ENCODE assay signal across 8 cellular contexts in genomic region chr3:122680381-122681293, GRCh38. TPM values are rescaled to one million over a fixed set of nuclear protein-coding genes. Genes with fewer than 3 reads are reported as not detected.
A peak's percentile ranks its signal among the peaks of the same experiment; 100 is the strongest.
DNase-seq lines count a peak whose midpoint lies in the region; ATAC-seq and TF ChIP-seq lines count a peak whose summit lies in the region.

PARP14 (plus strand) TSS chr3:122680839; CDS start chr3:122680884, 45 bp downstream.

- H3K9me3 Mint-ChIP-seq in natural killer cell treated with Interleukin-12 subunit alpha and Interleukin-12 subunit beta and Interleukin-15 and Interleukin-18, amount 100 ng/mL, for 72 hours = no peaks in the 10 kb centered on the region
- H3K9me3 Mint-ChIP-seq in stimulated activated naive CD8-positive, alpha-beta T cell treated with anti-CD3 and anti-CD28 coated beads, Interleukin-15, amount 100 ng/mL, for 72 hours = no peaks in the 10 kb centered on the region

- H3K4me1 Mint-ChIP-seq in natural killer cell treated with Interleukin-12 subunit alpha and Interleukin-12 subunit beta and Interleukin-15 and Interleukin-18, amount 100 ng/mL, for 72 hours (ENCODE audit: low read depth in 2 of 2) = peaks cover 57 to 64% of the 10 kb centered on the region in 2 donors
- H3K4me1 Mint-ChIP-seq in stimulated activated naive CD8-positive, alpha-beta T cell treated with anti-CD3 and anti-CD28 coated beads, Interleukin-15, amount 100 ng/mL, for 72 hours = peaks cover 58% of the 10 kb centered on the region

- ATAC-seq in HG03354 (IDR thresholded peaks at IDR 0.05; ENCODE audit: poor library complexity, severe bottlenecking, unreplicated experiment) = peak; percentile 53
- peak; percentile 86 to 92 for ATAC-seq in natural killer cell treated with Interleukin-12 subunit alpha and Interleukin-12 subunit beta and Interleukin-15 and Interleukin-18, amount 100 ng/mL, for 72 hours
- ATAC-seq in stimulated activated naive CD8-positive, alpha-beta T cell treated with anti-CD3 and anti-CD28 coated beads, Interleukin-15, amount 100 ng/mL, for 72 hours = peak; percentile 84

- DNase-seq in SIG-M5 treated with dmso at 0.1 percent for 504 hours (lab: John Stamatoyannopoulos, UW; ENCODE audit: unreplicated experiment) (peak; percentile 56), SIG-M5 (lab: John Stamatoyannopoulos, UW) (no peak), RKO (ENCODE audit: low spot score) (peak; percentile 81), fibroblast of pulmonary artery (ENCODE audit: low read depth) (peak; percentile 73)
- DNase-seq in activated effector memory CD4-positive, alpha-beta T cell treated with Interleukin-2 at 50 U/mL for 16 hours = peak; percentile 57
- DNase-seq in natural killer cell treated with Interleukin-12 subunit alpha and Interleukin-12 subunit beta and Interleukin-15 and Interleukin-18, amount 100 ng/mL, for 72 hours (ENCODE audit: low spot score) = peak; percentile 83
- peak; percentile 66 to 76 for DNase-seq in stimulated activated naive CD8-positive, alpha-beta T cell treated with anti-CD3 and anti-CD28 coated beads, Interleukin-15, amount 100 ng/mL, for 72 hours

- peaks cover 20% of the 10 kb centered on the region for H3K36me3 Mint-ChIP-seq in natural killer cell treated with Interleukin-12 subunit alpha and Interleukin-12 subunit beta and Interleukin-15 and Interleukin-18, amount 100 ng/mL, for 72 hours

- peak within 1 kb of the TSS; percentile 90 to 98 for H3K27ac Mint-ChIP-seq in natural killer cell treated with Interleukin-12 subunit alpha and Interleukin-12 subunit beta and Interleukin-15 and Interleukin-18, amount 100 ng/mL, for 72 hours
- H3K27ac Mint-ChIP-seq in stimulated activated naive CD8-positive, alpha-beta T cell treated with anti-CD3 and anti-CD28 coated beads, Interleukin-15, amount 100 ng/mL, for 72 hours = peak within 1 kb of the TSS; percentile 97 to 100

- H3K4me3 Mint-ChIP-seq in natural killer cell treated with Interleukin-12 subunit alpha and Interleukin-12 subunit beta and Interleukin-15 and Interleukin-18, amount 100 ng/mL, for 72 hours = peak within 1 kb of the TSS; percentile 94
- peak within 1 kb of the TSS; percentile 82 to 91 for H3K4me3 Mint-ChIP-seq in stimulated activated naive CD8-positive, alpha-beta T cell treated with anti-CD3 and anti-CD28 coated beads, Interleukin-15, amount 100 ng/mL, for 72 hours

- no peak for TF ChIP-seq CTCF in fibroblast of pulmonary artery (IDR thresholded peaks at IDR 0.05; ENCODE audit: low read length, missing control alignments)

- H3K27me3 Mint-ChIP-seq in natural killer cell treated with Interleukin-12 subunit alpha and Interleukin-12 subunit beta and Interleukin-15 and Interleukin-18, amount 100 ng/mL, for 72 hours = no peaks in the 10 kb centered on the region
- no peaks in the 10 kb centered on the region for H3K27me3 Mint-ChIP-seq in stimulated activated naive CD8-positive, alpha-beta T cell treated with anti-CD3 and anti-CD28 coated beads, Interleukin-15, amount 100 ng/mL, for 72 hours

- H3K4me3 ChIP-seq in fibroblast of pulmonary artery (replicated peaks; ENCODE audit: low read depth, low read length) = peak within 1 kb of the TSS; percentile 82

RNA-seq across cellular contexts. Expression of gene PARP14, which starts in this region (rescaled TPM):
- total RNA-seq in natural killer cell treated with Interleukin-12 subunit alpha and Interleukin-12 subunit beta and Interleukin-15 and Interleukin-18, amount 100 ng/mL, for 72 hours = 100 to 1,000 TPM; 142 to 143 TPM
